Comparison of ENCODE assay signal across 8 cellular contexts in genomic region chr18:58223717-58224424, GRCh38.
DNase-seq lines count a peak whose midpoint lies in the region; ATAC-seq lines count a peak whose summit lies in the region.

No MANE protein-coding gene starts in this region.

- no peak overlapping the region for H3K4me3 Mint-ChIP-seq in activated CD4-positive, alpha-beta memory T cell treated with anti-CD3 and anti-CD28 coated beads, Interleukin-2, amount 10 ng/mL, durations not matched to agents 7 days and 5 days

- no peaks in the 10 kb centered on the region for H3K36me3 Mint-ChIP-seq in activated CD4-positive, alpha-beta memory T cell treated with anti-CD3 and anti-CD28 coated beads, Interleukin-2, amount 10 ng/mL, durations not matched to agents 7 days and 5 days (ENCODE audit: low read depth)

- CTCF ChIA-PET in activated CD4-positive, alpha-beta memory T cell treated with anti-CD3 and anti-CD28 coated beads, Interleukin-2, amount 10 ng/mL, durations not matched to agents 7 days and 5 days (lab: Charles Lee): no interaction called here

- peak overlapping the region; percentile 60 to 78 for H3K4me3 ChIP-seq in mucosa of rectum (ENCODE audit: low read length in 2 of 2)

- DNase-seq in COLO668 (lab: John Stamatoyannopoulos, UW; ENCODE audit: unreplicated experiment): peak; percentile 75
- DNase-seq in NCI-H226: peak; percentile 80
- DNase-seq in dermis blood vessel endothelial cell: peak; percentile 97
- DNase-seq in activated CD4-positive, alpha-beta memory T cell treated with anti-CD3 and anti-CD28 coated beads, Interleukin-2, amount 10 ng/mL, durations not matched to agents 7 days and 5 days: no peak
- DNase-seq in SIG-M5 (lab: John Stamatoyannopoulos, UW): no peak

- peak overlapping the region; percentile 68 to 82 for H3K9ac ChIP-seq in mucosa of rectum (ENCODE audit: low read depth in 1 of 2, low read length in 2 of 2)

- no peak for ATAC-seq in GM21825 (IDR thresholded peaks at IDR 0.05; ENCODE audit: unreplicated experiment)
- no peak for ATAC-seq in GM19023 (IDR thresholded peaks at IDR 0.05; ENCODE audit: unreplicated experiment)

- no peaks in the 10 kb centered on the region for H3K9me3 ChIP-seq in mucosa of rectum (ENCODE audit: control insufficient read depth in 2 of 2, low read length in 2 of 2)

- no peaks in the 10 kb centered on the region for H3K9me3 Mint-ChIP-seq in activated CD4-positive, alpha-beta memory T cell treated with anti-CD3 and anti-CD28 coated beads, Interleukin-2, amount 10 ng/mL, durations not matched to agents 7 days and 5 days

- peaks cover 21 to 36% of the 10 kb centered on the region in 2 donors for H3K4me1 ChIP-seq in mucosa of rectum (ENCODE audit: control insufficient read depth in 2 of 2, insufficient read depth in 2 of 2, low read length in 2 of 2)

- H3K27me3 ChIP-seq in mucosa of rectum (ENCODE audit: control insufficient read depth in 2 of 2, insufficient read depth in 2 of 2, low read length in 2 of 2): no peaks in the 10 kb centered on the region

- peaks cover 0 to 5% of the 10 kb centered on the region in 2 donors for H3K36me3 ChIP-seq in mucosa of rectum (ENCODE audit: control insufficient read depth in 2 of 2, insufficient read depth in 2 of 2, low read length in 2 of 2)

- peaks cover 11% of the 10 kb centered on the region for H3K27me3 Mint-ChIP-seq in activated CD4-positive, alpha-beta memory T cell treated with anti-CD3 and anti-CD28 coated beads, Interleukin-2, amount 10 ng/mL, durations not matched to agents 7 days and 5 days

- H3K27ac ChIP-seq in mucosa of rectum (ENCODE audit: low read depth in 2 of 2, low read length in 2 of 2): peak overlapping the region; percentile 90 to 95

- no peak overlapping the region for H3K27ac Mint-ChIP-seq in activated CD4-positive, alpha-beta memory T cell treated with anti-CD3 and anti-CD28 coated beads, Interleukin-2, amount 10 ng/mL, durations not matched to agents 7 days and 5 days

- POLR2A ChIA-PET in activated CD4-positive, alpha-beta memory T cell treated with anti-CD3 and anti-CD28 coated beads, Interleukin-2, amount 10 ng/mL, durations not matched to agents 7 days and 5 days (lab: Charles Lee): no interaction called here

- H3K4me1 Mint-ChIP-seq in activated CD4-positive, alpha-beta memory T cell treated with anti-CD3 and anti-CD28 coated beads, Interleukin-2, amount 10 ng/mL, durations not matched to agents 7 days and 5 days: no peaks in the 10 kb centered on the region

Comparison
In these comparisons a context has a peak if more than half of its experiments do, and no peak if none do; other contexts are left out.
1. DNase-seq: peak in COLO668 (single experiment), NCI-H226 (single experiment) and dermis blood vessel endothelial cell (single experiment); none in activated CD4-positive, alpha-beta memory T cell treated with anti-CD3 and anti-CD28 coated beads, Interleukin-2, amount 10 ng/mL, durations not matched to agents 7 days and 5 days (single experiment) and SIG-M5 (single experiment).